Comparison of ENCODE assay signal across 2 cellular contexts in the genomic region with DNA sequence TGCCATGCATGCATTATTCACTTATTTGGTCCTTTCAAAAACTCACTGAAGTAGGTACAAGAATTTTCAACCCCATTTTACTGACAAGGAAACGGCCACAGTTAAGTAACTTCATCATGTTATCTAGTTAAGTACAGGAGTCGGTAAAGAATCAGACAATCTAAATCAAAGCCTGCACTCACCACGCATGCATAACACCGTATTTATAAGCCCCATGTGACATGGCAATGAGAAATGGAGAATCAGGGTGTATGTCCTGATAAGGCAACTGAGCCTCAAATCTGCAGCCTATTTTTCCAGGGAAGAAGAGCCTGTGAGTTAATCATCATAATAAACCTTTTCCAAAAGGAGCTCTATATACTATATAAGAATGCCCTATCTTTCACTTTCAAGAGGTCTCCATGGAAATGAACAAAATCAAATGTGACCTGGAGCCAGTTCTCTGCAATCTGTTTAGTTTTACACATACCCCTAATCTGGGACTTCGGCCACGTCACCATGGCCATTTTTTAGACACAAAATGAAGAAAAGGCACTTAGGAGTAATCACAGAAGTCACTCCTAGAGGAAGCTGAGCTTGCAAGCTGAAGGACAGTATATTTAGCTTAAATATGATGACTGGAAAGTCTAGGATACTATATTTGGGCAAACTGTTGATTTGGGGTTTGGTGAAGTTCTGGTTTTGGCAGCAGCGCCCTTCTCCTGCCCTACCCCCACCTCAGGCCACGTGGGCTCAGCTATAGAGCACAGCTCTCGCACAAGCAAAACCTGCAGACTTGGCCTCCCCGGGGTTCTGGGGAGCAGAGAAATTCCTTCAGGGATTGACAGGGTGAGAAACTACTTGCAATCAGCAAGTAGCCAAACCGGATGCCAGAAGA.
TF ChIP-seq lines count a peak whose summit lies in the region.

No MANE protein-coding gene starts in this region.

TF ChIP-seq in liver, 16 proteins besides CTCF, POLR2A, EP300 and RAD21:
- TF ChIP-seq HNF4A (conservative IDR thresholded peaks at IDR 0.05) (no peak), HNF4G (IDR thresholded peaks at IDR 0.05) (no peak), FOXA2 (IDR thresholded peaks at IDR 0.05) (no peak), NR2F2 (IDR thresholded peaks at IDR 0.05) (no peak), GABPA (IDR thresholded peaks at IDR 0.05 in 1 of 2, conservative IDR thresholded peaks at IDR 0.05 in 1 of 2) (no peak), FOXA1 (IDR thresholded peaks at IDR 0.05) (no peak), SP1 (IDR thresholded peaks at IDR 0.05) (no peak), TAF1 (conservative IDR thresholded peaks at IDR 0.05) (no peak), RXRA (IDR thresholded peaks at IDR 0.05) (no peak)
- TF ChIP-seq, protein P1, sequence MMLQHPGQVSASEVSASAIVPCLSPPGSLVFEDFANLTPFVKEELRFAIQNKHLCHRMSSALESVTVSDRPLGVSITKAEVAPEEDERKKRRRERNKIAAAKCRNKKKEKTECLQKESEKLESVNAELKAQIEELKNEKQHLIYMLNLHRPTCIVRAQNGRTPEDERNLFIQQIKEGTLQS (IDR thresholded peaks at IDR 0.05), result no peak
- TF ChIP-seq, protein P2, sequence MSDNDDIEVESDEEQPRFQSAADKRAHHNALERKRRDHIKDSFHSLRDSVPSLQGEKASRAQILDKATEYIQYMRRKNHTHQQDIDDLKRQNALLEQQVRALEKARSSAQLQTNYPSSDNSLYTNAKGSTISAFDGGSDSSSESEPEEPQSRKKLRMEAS (IDR thresholded peaks at IDR 0.05), result no peak
- TF ChIP-seq, protein P3, sequence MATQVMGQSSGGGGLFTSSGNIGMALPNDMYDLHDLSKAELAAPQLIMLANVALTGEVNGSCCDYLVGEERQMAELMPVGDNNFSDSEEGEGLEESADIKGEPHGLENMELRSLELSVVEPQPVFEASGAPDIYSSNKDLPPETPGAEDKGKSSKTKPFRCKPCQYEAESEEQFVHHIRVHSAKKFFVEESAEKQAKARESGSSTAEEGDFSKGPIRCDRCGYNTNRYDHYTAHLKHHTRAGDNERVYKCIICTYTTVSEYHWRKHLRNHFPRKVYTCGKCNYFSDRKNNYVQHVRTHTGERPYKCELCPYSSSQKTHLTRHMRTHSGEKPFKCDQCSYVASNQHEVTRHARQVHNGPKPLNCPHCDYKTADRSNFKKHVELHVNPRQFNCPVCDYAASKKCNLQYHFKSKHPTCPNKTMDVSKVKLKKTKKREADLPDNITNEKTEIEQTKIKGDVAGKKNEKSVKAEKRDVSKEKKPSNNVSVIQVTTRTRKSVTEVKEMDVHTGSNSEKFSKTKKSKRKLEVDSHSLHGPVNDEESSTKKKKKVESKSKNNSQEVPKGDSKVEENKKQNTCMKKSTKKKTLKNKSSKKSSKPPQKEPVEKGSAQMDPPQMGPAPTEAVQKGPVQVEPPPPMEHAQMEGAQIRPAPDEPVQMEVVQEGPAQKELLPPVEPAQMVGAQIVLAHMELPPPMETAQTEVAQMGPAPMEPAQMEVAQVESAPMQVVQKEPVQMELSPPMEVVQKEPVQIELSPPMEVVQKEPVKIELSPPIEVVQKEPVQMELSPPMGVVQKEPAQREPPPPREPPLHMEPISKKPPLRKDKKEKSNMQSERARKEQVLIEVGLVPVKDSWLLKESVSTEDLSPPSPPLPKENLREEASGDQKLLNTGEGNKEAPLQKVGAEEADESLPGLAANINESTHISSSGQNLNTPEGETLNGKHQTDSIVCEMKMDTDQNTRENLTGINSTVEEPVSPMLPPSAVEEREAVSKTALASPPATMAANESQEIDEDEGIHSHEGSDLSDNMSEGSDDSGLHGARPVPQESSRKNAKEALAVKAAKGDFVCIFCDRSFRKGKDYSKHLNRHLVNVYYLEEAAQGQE (IDR thresholded peaks at IDR 0.05), result no peak
- TF ChIP-seq, protein P4, sequence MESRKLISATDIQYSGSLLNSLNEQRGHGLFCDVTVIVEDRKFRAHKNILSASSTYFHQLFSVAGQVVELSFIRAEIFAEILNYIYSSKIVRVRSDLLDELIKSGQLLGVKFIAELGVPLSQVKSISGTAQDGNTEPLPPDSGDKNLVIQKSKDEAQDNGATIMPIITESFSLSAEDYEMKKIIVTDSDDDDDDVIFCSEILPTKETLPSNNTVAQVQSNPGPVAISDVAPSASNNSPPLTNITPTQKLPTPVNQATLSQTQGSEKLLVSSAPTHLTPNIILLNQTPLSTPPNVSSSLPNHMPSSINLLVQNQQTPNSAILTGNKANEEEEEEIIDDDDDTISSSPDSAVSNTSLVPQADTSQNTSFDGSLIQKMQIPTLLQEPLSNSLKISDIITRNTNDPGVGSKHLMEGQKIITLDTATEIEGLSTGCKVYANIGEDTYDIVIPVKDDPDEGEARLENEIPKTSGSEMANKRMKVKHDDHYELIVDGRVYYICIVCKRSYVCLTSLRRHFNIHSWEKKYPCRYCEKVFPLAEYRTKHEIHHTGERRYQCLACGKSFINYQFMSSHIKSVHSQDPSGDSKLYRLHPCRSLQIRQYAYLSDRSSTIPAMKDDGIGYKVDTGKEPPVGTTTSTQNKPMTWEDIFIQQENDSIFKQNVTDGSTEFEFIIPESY (IDR thresholded peaks at IDR 0.05), result no peak

TF ChIP-seq in HepG2, 621 proteins besides CTCF, POLR2A, EP300 and RAD21:
- no peak for TF ChIP-seq IRF2 (CRISPR knock-in tag; IDR thresholded peaks at IDR 0.05)
- no peak for TF ChIP-seq HNF4A (CRISPR knock-in tag; IDR thresholded peaks at IDR 0.05)
- no peak for TF ChIP-seq ZNF251 (CRISPR knock-in tag; IDR thresholded peaks at IDR 0.05)
- TF ChIP-seq, protein P3 (IDR thresholded peaks at IDR 0.05; ENCODE audit: borderline replicate concordance in 1 of 2, low read depth in 1 of 2, low read length in 2 of 2), result no peak
- no peak for TF ChIP-seq JARID2 (CRISPR knock-in tag; IDR thresholded peaks at IDR 0.05; ENCODE audit: insufficient replicate concordance)
- TF ChIP-seq SATB2 (CRISPR knock-in tag; IDR thresholded peaks at IDR 0.05), result no peak
- TF ChIP-seq, protein P5, sequence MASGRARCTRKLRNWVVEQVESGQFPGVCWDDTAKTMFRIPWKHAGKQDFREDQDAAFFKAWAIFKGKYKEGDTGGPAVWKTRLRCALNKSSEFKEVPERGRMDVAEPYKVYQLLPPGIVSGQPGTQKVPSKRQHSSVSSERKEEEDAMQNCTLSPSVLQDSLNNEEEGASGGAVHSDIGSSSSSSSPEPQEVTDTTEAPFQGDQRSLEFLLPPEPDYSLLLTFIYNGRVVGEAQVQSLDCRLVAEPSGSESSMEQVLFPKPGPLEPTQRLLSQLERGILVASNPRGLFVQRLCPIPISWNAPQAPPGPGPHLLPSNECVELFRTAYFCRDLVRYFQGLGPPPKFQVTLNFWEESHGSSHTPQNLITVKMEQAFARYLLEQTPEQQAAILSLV (CRISPR knock-in tag; IDR thresholded peaks at IDR 0.05; ENCODE audit: borderline replicate concordance), result no peak
- no peak for TF ChIP-seq ZNF451 (CRISPR knock-in tag; IDR thresholded peaks at IDR 0.05)
- TF ChIP-seq ZFP36L1 (CRISPR knock-in tag; IDR thresholded peaks at IDR 0.05), result no peak
TF ChIP-seq in HepG2: peak in this region for 0.
